In genomic region chr16:75494184-75494583, GRCh38 we compare ENCODE assay signal across 13 cellular contexts. TPM values are rescaled to one million over a fixed set of nuclear protein-coding genes. Genes with fewer than 3 reads are reported as not detected.
A peak's percentile ranks its signal among the peaks of the same experiment; 100 is the strongest.
DNase-seq lines count a peak whose midpoint lies in the region; ATAC-seq and TF ChIP-seq lines count a peak whose summit lies in the region.
"Had no signal": no experiment of that assay in that cellular context is flagged by ENCODE, and none has a peak within 500 bp of the region (broad histone marks: within the 10 kb centered on the region; RNA-seq: fewer than 3 reads in every experiment).

No MANE protein-coding gene starts in this region.

- CTCF ChIA-PET in CD4-positive, alpha-beta memory T cell (lab: Charles Lee; ENCODE audit: partially characterized antibody): interaction anchor here (1.1 to 1.3 kb wide), 2 partner anchors 23 to 57 kb away, joined by 3 to 6 read pairs; no protein-coding TSS in a partner anchor
- CTCF ChIA-PET in OCI-LY7 (lab: Charles Lee; ENCODE audit: unreplicated experiment): no interaction called here

- no peak for ATAC-seq in GM19328 (IDR thresholded peaks at IDR 0.05; ENCODE audit: unreplicated experiment)

- no peaks in the 10 kb centered on the region for H3K36me3 Mint-ChIP-seq in CD4-positive, alpha-beta memory T cell
- no peaks in the 10 kb centered on the region for H3K36me3 Mint-ChIP-seq in IgD-negative memory B cell

- H3K79me2 ChIP-seq in OCI-LY7 (ENCODE audit: insufficient read depth, low read depth, low read length): no peaks in the 10 kb centered on the region

- no peak overlapping the region for H3K4me2 ChIP-seq in OCI-LY7 (ENCODE audit: low read length)

- no peak overlapping the region for H3K27ac Mint-ChIP-seq in CD4-positive, alpha-beta memory T cell
- H3K27ac Mint-ChIP-seq in IgD-negative memory B cell: no peak overlapping the region
- H3K27ac Mint-ChIP-seq: T-helper 2 cell treated with Interferon-gamma antibody and Interleukin-4, amounts not matched to agents 5 μg/mL and 100 μg/mL, for 36 hours had no signal

- no peak for TF ChIP-seq POLR2A in esophagus squamous epithelium (IDR thresholded peaks at IDR 0.05)

- H3K27me3 Mint-ChIP-seq in CD4-positive, alpha-beta memory T cell: peaks cover 22 to 26% of the 10 kb centered on the region in 2 donors
- H3K27me3 Mint-ChIP-seq in IgD-negative memory B cell: peaks cover 19% of the 10 kb centered on the region

- no peak overlapping the region for H2AFZ ChIP-seq in neuron (ENCODE audit: low read depth, low read length)
- H2AFZ ChIP-seq in OCI-LY7 (ENCODE audit: low read length): no peak overlapping the region

- 0 to 57% methylated on average over 1 of the region's 5 CpGs for WGBS in esophagus squamous epithelium, 2 donors

- H3K4me1 Mint-ChIP-seq in CD4-positive, alpha-beta memory T cell: peaks cover 4 to 9% (median 7%) of the 10 kb centered on the region in 4 donors
- H3K4me1 Mint-ChIP-seq in IgD-negative memory B cell: peaks cover 5 to 12% (median 11%) of the 10 kb centered on the region in 3 donors

- intact Hi-C loops in CD4-positive, alpha-beta memory T cell (cut with micrococcal nuclease): no loop called here
- intact Hi-C loops in esophagus squamous epithelium (cut with DNase I): no loop called here
- intact Hi-C loops in OCI-LY7 (cut with micrococcal nuclease; ENCODE audit: unreplicated experiment): no loop called here

- H4K20me1 ChIP-seq in OCI-LY7 (ENCODE audit: insufficient read depth, low read length): no peaks in the 10 kb centered on the region

- H3K4me3 Mint-ChIP-seq in CD4-positive, alpha-beta memory T cell: peak overlapping the region in 6 of 8 donors; percentile 12 to 74 (median 62)
- H3K4me3 Mint-ChIP-seq in IgD-negative memory B cell: peak overlapping the region in 3 of 4 donors; percentile 56 to 87 (median 85)

- H3K4me3 ChIP-seq in CD4-positive, alpha-beta memory T cell (ENCODE audit: low read length in 2 of 2): no peak overlapping the region
- peak overlapping the region in 3 of 4 donors; percentile 38 to 64 (median 47) for H3K4me3 ChIP-seq in esophagus squamous epithelium
- H3K4me3 ChIP-seq in neuron (ENCODE audit: low read length): peak overlapping the region; percentile 31
- no peak overlapping the region for H3K4me3 ChIP-seq in OCI-LY7 (ENCODE audit: low read depth, low read length, poor library complexity, severe bottlenecking)

- no peaks in the 10 kb centered on the region for H3K9me3 ChIP-seq in CD4-positive, alpha-beta memory T cell (ENCODE audit: control insufficient read depth in 1 of 2, low read length in 2 of 2)
- no peaks in the 10 kb centered on the region for H3K9me3 ChIP-seq in esophagus squamous epithelium
- no peaks in the 10 kb centered on the region for H3K9me3 ChIP-seq in neuron (ENCODE audit: low read length)
- no peaks in the 10 kb centered on the region for H3K9me3 ChIP-seq in OCI-LY7 (ENCODE audit: low read length)
- H3K9me3 ChIP-seq: pancreas had no signal

- peaks cover 10% of the 10 kb centered on the region for H3K4me1 ChIP-seq in CD4-positive, alpha-beta memory T cell (ENCODE audit: insufficient read depth, low read length)
- H3K4me1 ChIP-seq in esophagus squamous epithelium (peaks cover 9 to 17% (median 13%) of the 10 kb centered on the region in 3 donors), neuron (ENCODE audit: insufficient read depth, low read length) (peaks cover 4% of the 10 kb centered on the region), OCI-LY7 (ENCODE audit: insufficient read depth, low read length, poor library complexity, severe bottlenecking) (no peaks in the 10 kb centered on the region)

- TF ChIP-seq CTCF in esophagus squamous epithelium (IDR thresholded peaks at IDR 0.05): no peak
- TF ChIP-seq CTCF in OCI-LY7 (conservative IDR thresholded peaks at IDR 0.05; ENCODE audit: low read length): no peak

- H3K27ac ChIP-seq in CD4-positive, alpha-beta memory T cell (ENCODE audit: low read depth, low read length): no peak overlapping the region
- no peak overlapping the region for H3K27ac ChIP-seq in esophagus squamous epithelium
- H3K27ac ChIP-seq in OCI-LY7 (ENCODE audit: low read depth, low read length, poor library complexity, severe bottlenecking): no peak overlapping the region
- H3K27ac ChIP-seq: pancreas had no signal

- no peaks in the 10 kb centered on the region for H3K27me3 ChIP-seq in CD4-positive, alpha-beta memory T cell (ENCODE audit: insufficient read depth, low read length)
- H3K27me3 ChIP-seq in esophagus squamous epithelium: peaks cover 0 to 22% (median 0%) of the 10 kb centered on the region in 4 donors
- peaks cover 18% of the 10 kb centered on the region for H3K27me3 ChIP-seq in neuron (ENCODE audit: insufficient read depth, low read length)
- H3K27me3 ChIP-seq: pancreas had no signal

- BruUV-seq in OCI-LY7 (replicated peaks; lab: Mats Ljungman, UMichigan): no TSS peak

- no peaks in the 10 kb centered on the region for H3K9me2 ChIP-seq in OCI-LY7 (ENCODE audit: insufficient read depth, low read length)

- no peaks in the 10 kb centered on the region for H3K9me3 Mint-ChIP-seq in CD4-positive, alpha-beta memory T cell
- no peaks in the 10 kb centered on the region for H3K9me3 Mint-ChIP-seq in IgD-negative memory B cell
- H3K9me3 Mint-ChIP-seq: T-helper 2 cell treated with Interferon-gamma antibody and Interleukin-4, amounts not matched to agents 5 μg/mL and 100 μg/mL, for 36 hours had no signal

- DNase-seq in CD4-positive, alpha-beta memory T cell: no peak
- DNase-seq in esophagus squamous epithelium (lab: John Stamatoyannopoulos, UW) (no peak), OCI-LY7 (ENCODE audit: low spot score) (no peak), superior temporal gyrus (ENCODE audit: extremely low spot score) (no peak), DMS 273 treated with DMSO at 0.1 percent for 48 hours (lab: John Stamatoyannopoulos, UW) (no peak)
- DNase-seq: activated CD8-positive, alpha-beta memory T cell treated with anti-CD3 and anti-CD28 coated beads, Interleukin-2, amount 50 U/mL, for 4 hours; NCI-H2029 had no signal

- POLR2A ChIA-PET in CD4-positive, alpha-beta memory T cell (lab: Charles Lee; ENCODE audit: partially characterized antibody): no interaction called here
- POLR2A ChIA-PET in OCI-LY7 (lab: Charles Lee): interaction anchor here (1.1 to 1.2 kb wide), 2 partner anchors 12 to 127 kb away, joined by 3 read pairs; no protein-coding TSS in a partner anchor

- no peaks in the 10 kb centered on the region for H3K36me3 ChIP-seq in CD4-positive, alpha-beta memory T cell (ENCODE audit: insufficient read depth, low read length)
- H3K36me3 ChIP-seq in esophagus squamous epithelium (no peaks in the 10 kb centered on the region), neuron (ENCODE audit: insufficient read depth, low read length) (no peaks in the 10 kb centered on the region), OCI-LY7 (ENCODE audit: insufficient read depth, low read length) (no peaks in the 10 kb centered on the region)
- H3K36me3 ChIP-seq: pancreas had no signal

RNA-seq across cellular contexts. Expression of gene CHST6, which starts 1.1 kb away (rescaled TPM):
- under 1 TPM in 1 of 2 experiments, not detected in 1; 0.06 TPM for total RNA-seq in CD4-positive, alpha-beta memory T cell
- not detected for polyA plus RNA-seq in CD4-positive, alpha-beta memory T cell
- 0.13 TPM for polyA plus RNA-seq in IgD-negative memory B cell
- 1 to 10 TPM in 3 of 4 donors, under 1 TPM in 1; 0.97 to 6.9 (median 4.2) TPM for total RNA-seq in esophagus squamous epithelium
- total RNA-seq in OCI-LY7 (2014; rRNA removed; shearing (Covaris generic)): 0.06 TPM in 1 of 2 replicates, not detected in the other
- total RNA-seq in OCI-LY7 (2022): 0.13 TPM in 1 of 2 replicates, not detected in the other
- total RNA-seq: HT1080 had no signal

RNA-seq across cellular contexts. Expression of gene TMEM170A, which starts 29.7 kb away (rescaled TPM):
- total RNA-seq in CD4-positive, alpha-beta memory T cell: 10 to 100 TPM; 50.7 to 54.3 TPM
- polyA plus RNA-seq in CD4-positive, alpha-beta memory T cell: 10 to 100 TPM; 40.6 to 44.1 TPM
- 51.5 TPM for polyA plus RNA-seq in IgD-negative memory B cell
- total RNA-seq in esophagus squamous epithelium: 10 to 100 TPM; 11.6 to 19.8 (median 14.6) TPM
- total RNA-seq in OCI-LY7 (2014; rRNA removed; shearing (Covaris generic)): 25.7 and 29.0 TPM in 2 replicates
- total RNA-seq in OCI-LY7 (2022): 27.3 and 29.4 TPM in 2 replicates

RNA-seq across cellular contexts. Expression of gene CHST5, which starts 41.7 kb away (rescaled TPM):
- not detected for total RNA-seq in CD4-positive, alpha-beta memory T cell
- not detected for polyA plus RNA-seq in CD4-positive, alpha-beta memory T cell
- not detected for polyA plus RNA-seq in IgD-negative memory B cell
- total RNA-seq in esophagus squamous epithelium (under 1 TPM in 1 of 4 donors, not detected in 3; 0.19 TPM), OCI-LY7 (2022) (0.10 and 0.89 TPM in 2 replicates)
- 0.19 and 0.54 TPM in 2 replicates for total RNA-seq in OCI-LY7 (2014; rRNA removed; shearing (Covaris generic))
- total RNA-seq: HT1080 had no signal

Comparison
In these comparisons a context has a peak if more than half of its experiments do, and no peak if none do; other contexts are left out.
1. H3K4me3 ChIP-seq: peak in esophagus squamous epithelium (3 of 4) and neuron (single experiment); none in CD4-positive, alpha-beta memory T cell (0 of 2) and OCI-LY7 (single experiment).